ENCODE assay signal across 2 cellular contexts in the genomic region with DNA sequence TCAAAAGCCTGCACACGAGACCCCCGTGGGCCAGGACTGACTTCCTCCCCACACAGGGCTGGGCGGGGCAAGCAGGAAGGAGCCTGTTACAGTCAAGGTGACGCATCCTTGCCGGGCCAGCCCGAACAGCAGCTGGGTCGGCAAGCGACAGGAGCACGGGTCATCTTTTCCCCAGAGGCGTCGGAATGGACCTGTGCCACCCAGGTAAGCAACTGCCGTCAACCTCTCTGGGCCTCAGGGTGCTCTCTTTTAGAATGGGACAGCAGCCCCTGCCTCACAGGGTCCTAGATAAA.
TF ChIP-seq lines count a peak whose summit lies in the region.

A gene with protein sequence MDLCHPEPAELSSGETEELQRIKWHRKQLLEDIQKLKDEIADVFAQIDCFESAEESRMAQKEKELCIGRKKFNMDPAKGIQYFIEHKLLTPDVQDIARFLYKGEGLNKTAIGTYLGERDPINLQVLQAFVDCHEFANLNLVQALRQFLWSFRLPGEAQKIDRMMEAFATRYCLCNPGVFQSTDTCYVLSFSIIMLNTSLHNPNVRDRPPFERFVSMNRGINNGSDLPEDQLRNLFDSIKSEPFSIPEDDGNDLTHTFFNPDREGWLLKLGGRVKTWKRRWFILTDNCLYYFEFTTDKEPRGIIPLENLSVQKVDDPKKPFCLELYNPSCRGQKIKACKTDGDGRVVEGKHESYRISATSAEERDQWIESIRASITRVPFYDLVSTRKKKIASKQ (plus strand): TSS at position 124 of the 293 bp plus-strand sequence. CDS start 62 bp downstream, at position 186.

TF ChIP-seq in liver, 16 proteins besides CTCF, POLR2A, EP300 and RAD21 (continued from another document):
- TF ChIP-seq EGR1 (IDR thresholded peaks at IDR 0.05; ENCODE audit: low read depth in 2 of 2) (no peak), FOXA2 (IDR thresholded peaks at IDR 0.05) (no peak), SP1 (IDR thresholded peaks at IDR 0.05) (no peak), NR2F2 (IDR thresholded peaks at IDR 0.05) (no peak), YY1 (IDR thresholded peaks at IDR 0.05) (no peak), JUND (IDR thresholded peaks at IDR 0.05) (no peak), RXRA (IDR thresholded peaks at IDR 0.05) (no peak), GABPA (IDR thresholded peaks at IDR 0.05 in 1 of 2, conservative IDR thresholded peaks at IDR 0.05 in 1 of 2) (no peak), HNF4A (conservative IDR thresholded peaks at IDR 0.05) (no peak)
- TF ChIP-seq, protein P1, sequence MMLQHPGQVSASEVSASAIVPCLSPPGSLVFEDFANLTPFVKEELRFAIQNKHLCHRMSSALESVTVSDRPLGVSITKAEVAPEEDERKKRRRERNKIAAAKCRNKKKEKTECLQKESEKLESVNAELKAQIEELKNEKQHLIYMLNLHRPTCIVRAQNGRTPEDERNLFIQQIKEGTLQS (IDR thresholded peaks at IDR 0.05): no peak
- TF ChIP-seq, protein P2, sequence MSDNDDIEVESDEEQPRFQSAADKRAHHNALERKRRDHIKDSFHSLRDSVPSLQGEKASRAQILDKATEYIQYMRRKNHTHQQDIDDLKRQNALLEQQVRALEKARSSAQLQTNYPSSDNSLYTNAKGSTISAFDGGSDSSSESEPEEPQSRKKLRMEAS (IDR thresholded peaks at IDR 0.05): no peak
- TF ChIP-seq, protein P3, sequence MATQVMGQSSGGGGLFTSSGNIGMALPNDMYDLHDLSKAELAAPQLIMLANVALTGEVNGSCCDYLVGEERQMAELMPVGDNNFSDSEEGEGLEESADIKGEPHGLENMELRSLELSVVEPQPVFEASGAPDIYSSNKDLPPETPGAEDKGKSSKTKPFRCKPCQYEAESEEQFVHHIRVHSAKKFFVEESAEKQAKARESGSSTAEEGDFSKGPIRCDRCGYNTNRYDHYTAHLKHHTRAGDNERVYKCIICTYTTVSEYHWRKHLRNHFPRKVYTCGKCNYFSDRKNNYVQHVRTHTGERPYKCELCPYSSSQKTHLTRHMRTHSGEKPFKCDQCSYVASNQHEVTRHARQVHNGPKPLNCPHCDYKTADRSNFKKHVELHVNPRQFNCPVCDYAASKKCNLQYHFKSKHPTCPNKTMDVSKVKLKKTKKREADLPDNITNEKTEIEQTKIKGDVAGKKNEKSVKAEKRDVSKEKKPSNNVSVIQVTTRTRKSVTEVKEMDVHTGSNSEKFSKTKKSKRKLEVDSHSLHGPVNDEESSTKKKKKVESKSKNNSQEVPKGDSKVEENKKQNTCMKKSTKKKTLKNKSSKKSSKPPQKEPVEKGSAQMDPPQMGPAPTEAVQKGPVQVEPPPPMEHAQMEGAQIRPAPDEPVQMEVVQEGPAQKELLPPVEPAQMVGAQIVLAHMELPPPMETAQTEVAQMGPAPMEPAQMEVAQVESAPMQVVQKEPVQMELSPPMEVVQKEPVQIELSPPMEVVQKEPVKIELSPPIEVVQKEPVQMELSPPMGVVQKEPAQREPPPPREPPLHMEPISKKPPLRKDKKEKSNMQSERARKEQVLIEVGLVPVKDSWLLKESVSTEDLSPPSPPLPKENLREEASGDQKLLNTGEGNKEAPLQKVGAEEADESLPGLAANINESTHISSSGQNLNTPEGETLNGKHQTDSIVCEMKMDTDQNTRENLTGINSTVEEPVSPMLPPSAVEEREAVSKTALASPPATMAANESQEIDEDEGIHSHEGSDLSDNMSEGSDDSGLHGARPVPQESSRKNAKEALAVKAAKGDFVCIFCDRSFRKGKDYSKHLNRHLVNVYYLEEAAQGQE (IDR thresholded peaks at IDR 0.05): no peak
- TF ChIP-seq, protein P4, sequence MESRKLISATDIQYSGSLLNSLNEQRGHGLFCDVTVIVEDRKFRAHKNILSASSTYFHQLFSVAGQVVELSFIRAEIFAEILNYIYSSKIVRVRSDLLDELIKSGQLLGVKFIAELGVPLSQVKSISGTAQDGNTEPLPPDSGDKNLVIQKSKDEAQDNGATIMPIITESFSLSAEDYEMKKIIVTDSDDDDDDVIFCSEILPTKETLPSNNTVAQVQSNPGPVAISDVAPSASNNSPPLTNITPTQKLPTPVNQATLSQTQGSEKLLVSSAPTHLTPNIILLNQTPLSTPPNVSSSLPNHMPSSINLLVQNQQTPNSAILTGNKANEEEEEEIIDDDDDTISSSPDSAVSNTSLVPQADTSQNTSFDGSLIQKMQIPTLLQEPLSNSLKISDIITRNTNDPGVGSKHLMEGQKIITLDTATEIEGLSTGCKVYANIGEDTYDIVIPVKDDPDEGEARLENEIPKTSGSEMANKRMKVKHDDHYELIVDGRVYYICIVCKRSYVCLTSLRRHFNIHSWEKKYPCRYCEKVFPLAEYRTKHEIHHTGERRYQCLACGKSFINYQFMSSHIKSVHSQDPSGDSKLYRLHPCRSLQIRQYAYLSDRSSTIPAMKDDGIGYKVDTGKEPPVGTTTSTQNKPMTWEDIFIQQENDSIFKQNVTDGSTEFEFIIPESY (IDR thresholded peaks at IDR 0.05): no peak

TF ChIP-seq in HepG2, 621 proteins besides CTCF, POLR2A, EP300 and RAD21 (continued from another document):
- TF ChIP-seq, protein P5, sequence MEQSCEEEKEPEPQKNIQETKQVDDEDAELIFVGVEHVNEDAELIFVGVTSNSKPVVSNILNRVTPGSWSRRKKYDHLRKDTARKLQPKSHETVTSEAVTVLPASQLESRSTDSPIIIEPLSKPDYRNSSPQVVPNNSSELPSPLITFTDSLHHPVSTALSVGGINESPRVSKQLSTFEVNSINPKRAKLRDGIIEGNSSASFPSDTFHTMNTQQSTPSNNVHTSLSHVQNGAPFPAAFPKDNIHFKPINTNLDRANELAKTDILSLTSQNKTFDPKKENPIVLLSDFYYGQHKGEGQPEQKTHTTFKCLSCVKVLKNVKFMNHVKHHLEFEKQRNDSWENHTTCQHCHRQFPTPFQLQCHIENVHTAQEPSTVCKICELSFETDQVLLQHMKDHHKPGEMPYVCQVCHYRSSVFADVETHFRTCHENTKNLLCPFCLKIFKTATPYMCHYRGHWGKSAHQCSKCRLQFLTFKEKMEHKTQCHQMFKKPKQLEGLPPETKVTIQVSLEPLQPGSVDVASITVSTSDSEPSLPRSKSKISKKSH (CRISPR knock-in tag; IDR thresholded peaks at IDR 0.05; ENCODE audit: borderline replicate concordance): no peak
- TF ChIP-seq BRD4 (CRISPR knock-in tag; IDR thresholded peaks at IDR 0.05) (no peak), POGZ (CRISPR knock-in tag; IDR thresholded peaks at IDR 0.05) (no peak), RFX5 (IDR thresholded peaks at IDR 0.05; ENCODE audit: low read depth, low read length) (no peak), NRL (CRISPR knock-in tag; IDR thresholded peaks at IDR 0.05; ENCODE audit: borderline replicate concordance) (no peak), ZSCAN29 (CRISPR knock-in tag; conservative IDR thresholded peaks at IDR 0.05) (no peak), NCOR1 (IDR thresholded peaks at IDR 0.05; ENCODE audit: borderline replicate concordance, low read length) (no peak), MAF1 (CRISPR knock-in tag; IDR thresholded peaks at IDR 0.05; ENCODE audit: borderline replicate concordance) (no peak), ZNF607 (CRISPR knock-in tag; IDR thresholded peaks at IDR 0.05; ENCODE audit: borderline replicate concordance) (no peak), ZNF792 (CRISPR knock-in tag; IDR thresholded peaks at IDR 0.05) (no peak), SIN3A (IDR thresholded peaks at IDR 0.05; ENCODE audit: borderline replicate concordance, low read depth, low read length) (no peak), ZNF225 (CRISPR knock-in tag; IDR thresholded peaks at IDR 0.05) (no peak)
- TF ChIP-seq, protein P6, sequence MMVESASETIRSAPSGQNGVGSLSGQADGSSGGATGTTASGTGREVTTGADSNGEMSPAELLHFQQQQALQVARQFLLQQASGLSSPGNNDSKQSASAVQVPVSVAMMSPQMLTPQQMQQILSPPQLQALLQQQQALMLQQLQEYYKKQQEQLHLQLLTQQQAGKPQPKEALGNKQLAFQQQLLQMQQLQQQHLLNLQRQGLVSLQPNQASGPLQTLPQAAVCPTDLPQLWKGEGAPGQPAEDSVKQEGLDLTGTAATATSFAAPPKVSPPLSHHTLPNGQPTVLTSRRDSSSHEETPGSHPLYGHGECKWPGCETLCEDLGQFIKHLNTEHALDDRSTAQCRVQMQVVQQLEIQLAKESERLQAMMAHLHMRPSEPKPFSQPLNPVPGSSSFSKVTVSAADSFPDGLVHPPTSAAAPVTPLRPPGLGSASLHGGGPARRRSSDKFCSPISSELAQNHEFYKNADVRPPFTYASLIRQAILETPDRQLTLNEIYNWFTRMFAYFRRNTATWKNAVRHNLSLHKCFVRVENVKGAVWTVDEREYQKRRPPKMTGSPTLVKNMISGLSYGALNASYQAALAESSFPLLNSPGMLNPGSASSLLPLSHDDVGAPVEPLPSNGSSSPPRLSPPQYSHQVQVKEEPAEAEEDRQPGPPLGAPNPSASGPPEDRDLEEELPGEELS (CRISPR knock-in tag; IDR thresholded peaks at IDR 0.05): no peak
